Comparison of ENCODE assay signal across 19 cellular contexts in the genomic region with DNA sequence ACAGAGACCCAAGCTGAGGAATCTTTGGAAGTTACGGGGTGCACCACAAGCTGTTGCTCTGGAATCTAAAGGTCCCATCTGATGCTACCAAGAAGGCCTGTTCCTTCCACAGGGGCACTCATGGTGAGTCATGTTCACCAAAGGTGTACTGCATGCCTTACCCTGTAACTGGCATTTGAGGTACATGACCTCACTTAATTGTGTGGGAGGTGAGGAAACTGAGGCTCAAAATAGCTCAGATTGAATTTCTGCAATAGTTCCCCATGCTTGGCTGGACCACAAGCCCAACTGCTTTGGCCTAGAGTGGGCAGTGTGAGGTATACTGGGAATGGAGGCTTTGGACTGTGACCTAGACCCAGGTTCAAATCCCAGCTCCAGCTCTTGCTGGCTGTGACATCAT. TPM values are rescaled to one million over a fixed set of nuclear protein-coding genes. Genes with fewer than 3 reads are reported as not detected.
"Had no signal": no experiment of that assay in that cellular context is flagged by ENCODE, and none has a peak within 500 bp of the region (broad histone marks: within the 10 kb centered on the region; RNA-seq: fewer than 3 reads in every experiment).

No MANE protein-coding gene starts in this region.

- H3K27ac Mint-ChIP-seq: memory B cell had no signal

- H3K4me3 Mint-ChIP-seq: activated CD4-positive, alpha-beta memory T cell treated with anti-CD3 and anti-CD28 coated beads, Interleukin-2, amount 10 ng/mL, durations not matched to agents 7 days and 5 days; memory B cell had no signal

- H3K27ac ChIP-seq: brain microvascular endothelial cell, dorsolateral prefrontal cortex, esophagus squamous epithelium, foreskin keratinocyte, left lung, neutrophil, right atrium auricular region had no signal

- H3K4me1 ChIP-seq: foreskin keratinocyte, left lung, right atrium auricular region had no signal

- H3K27me3 ChIP-seq: brain microvascular endothelial cell, dorsolateral prefrontal cortex, foreskin keratinocyte, right atrium auricular region had no signal

- H3K9me3 ChIP-seq: esophagus squamous epithelium, right atrium auricular region had no signal

- H3K4me3 ChIP-seq: dorsolateral prefrontal cortex, esophagus squamous epithelium, left lung, right atrium auricular region had no signal

- H3K36me3 ChIP-seq: neutrophil, right atrium auricular region had no signal

- ATAC-seq: foreskin keratinocyte, left lung had no signal

- DNase-seq: activated CD4-positive, alpha-beta memory T cell treated with anti-CD3 and anti-CD28 coated beads, Interleukin-2, amount 10 ng/mL, durations not matched to agents 7 days and 5 days; activated CD4-positive, alpha-beta T cell treated with anti-CD3 and anti-CD28 coated beads for 1 hour; activated CD8-positive, alpha-beta memory T cell treated with anti-CD3 and anti-CD28 coated beads, Interleukin-2, amount 50 U/mL, for 48 hours; activated naive CD4-positive, alpha-beta T cell treated with anti-CD3 and anti-CD28 coated beads, Interleukin-2, amount 50 U/mL, for 16 hours; amygdala; brain microvascular endothelial cell; dorsolateral prefrontal cortex; esophagus squamous epithelium; foreskin keratinocyte; head of caudate nucleus; left lung; SIG-M5; small intestine; trophoblast cell had no signal

RNA-seq across cellular contexts. Expression of gene SEC14L3, which starts 38.0 kb away (rescaled TPM):
- total RNA-seq: chondrocyte; foreskin keratinocyte; right atrium auricular region; T-helper 2 cell treated with Interferon-gamma antibody and Interleukin-4, amounts not matched to agents 100 ng/mL and 5 ng/mL, for 36 hours had no signal
- polyA plus RNA-seq: foreskin keratinocyte, small intestine had no signal
